15 cellular contexts compared by ENCODE assay signal in genomic region chr4:108533245-108533844, GRCh38.
DNase-seq lines count a peak whose midpoint lies in the region; ATAC-seq and FAIRE-seq lines count a peak whose summit lies in the region.
"Had no signal": no experiment of that assay in that cellular context is flagged by ENCODE, and none has a peak within 500 bp of the region (broad histone marks: within the 10 kb centered on the region; RNA-seq: fewer than 3 reads in every experiment).

No MANE protein-coding gene starts in this region.

- peaks cover 16 to 58% (median 21%) of the 10 kb centered on the region in 4 donors for H3K4me1 Mint-ChIP-seq in CD4-positive, CD25-positive, alpha-beta regulatory T cell

- no peak for ATAC-seq in CD4-positive, CD25-positive, alpha-beta regulatory T cell (ENCODE audit: low read depth in 2 of 2)
- ATAC-seq in left colon (peak; percentile 75), HG02973 (IDR thresholded peaks at IDR 0.05; ENCODE audit: unreplicated experiment) (no peak)
- ATAC-seq: GM12878 had no signal

- peaks cover 7% of the 10 kb centered on the region for H3K4me1 ChIP-seq in CD4-positive, CD25-positive, alpha-beta regulatory T cell (ENCODE audit: control insufficient read depth, insufficient read depth, low read length, poor library complexity, severe bottlenecking)

- H3K4me3 Mint-ChIP-seq in CD4-positive, CD25-positive, alpha-beta regulatory T cell: peak overlapping the region in 2 of 4 donors; percentile 7 to 60
- H3K4me3 Mint-ChIP-seq: B cell had no signal

- H3K9me3 Mint-ChIP-seq in CD4-positive, CD25-positive, alpha-beta regulatory T cell: peaks cover 0 to 3% (median 0%) of the 10 kb centered on the region in 7 donors

- H3K27ac ChIP-seq in CD4-positive, CD25-positive, alpha-beta regulatory T cell (ENCODE audit: insufficient read depth, low read length, poor library complexity, severe bottlenecking): no peak overlapping the region
- H3K27ac ChIP-seq: SJSA1 had no signal

- intact Hi-C loops in left colon (cut with DNase I, micrococcal nuclease): no loop called here

- H3K36me3 ChIP-seq in CD4-positive, CD25-positive, alpha-beta regulatory T cell (ENCODE audit: control insufficient read depth, insufficient read depth, low read length): no peaks in the 10 kb centered on the region
- H3K36me3 ChIP-seq: MG63, SJSA1 had no signal

- H3K27ac Mint-ChIP-seq in CD4-positive, CD25-positive, alpha-beta regulatory T cell: peak overlapping the region in 2 of 3 donors; percentile 33 to 50
- H3K27ac Mint-ChIP-seq: B cell had no signal

- no peaks in the 10 kb centered on the region for H3K36me3 Mint-ChIP-seq in CD4-positive, CD25-positive, alpha-beta regulatory T cell

- peak; percentile 58 for FAIRE-seq in GM19239 (lab: Jason Lieb, UNC)
- FAIRE-seq: endometrium, GM12878 had no signal

- no peaks in the 10 kb centered on the region for H3K9me3 ChIP-seq in CD4-positive, CD25-positive, alpha-beta regulatory T cell (ENCODE audit: control insufficient read depth in 2 of 2, low read length in 2 of 2)
- H3K9me3 ChIP-seq: MG63, SJSA1 had no signal

- H3K27me3 Mint-ChIP-seq in CD4-positive, CD25-positive, alpha-beta regulatory T cell: no peaks in the 10 kb centered on the region

- peak in 1 of 3 donors; percentile 4 for DNase-seq in CD4-positive, CD25-positive, alpha-beta regulatory T cell
- DNase-seq in GM19239 (ENCODE audit: insufficient read length, low spot score): no peak
- peak; percentile 16 for DNase-seq in UCSD-AML1 (lab: John Stamatoyannopoulos, UW; ENCODE audit: unreplicated experiment)
- no peak for DNase-seq in left colon
- no peak for DNase-seq in NCI-H128 (lab: John Stamatoyannopoulos, UW; ENCODE audit: unreplicated experiment)
- no peak for DNase-seq in stimulated activated CD4-positive, alpha-beta T cell treated with anti-CD3 and anti-CD28 coated beads, Interleukin-2, amount 100 ng/mL, for 48 hours
- DNase-seq in NCI-H2081 (lab: John Stamatoyannopoulos, UW): no peak
- DNase-seq: activated CD4-positive, CD25-positive, alpha-beta regulatory T cell treated with anti-CD3 and anti-CD28 coated beads, Interleukin-2, amount 50 U/mL, for 72 hours; MG63; stimulated activated CD4-positive, alpha-beta T cell treated with anti-CD3 and anti-CD28 coated beads, Interleukin-2, amount 100 ng/mL, for 24 hours had no signal

- H3K4me3 ChIP-seq in CD4-positive, CD25-positive, alpha-beta regulatory T cell (ENCODE audit: low read depth, low read length): no peak overlapping the region
- H3K4me3 ChIP-seq: GM12878, MG63, SJSA1 had no signal

- no peaks in the 10 kb centered on the region for H3K27me3 ChIP-seq in CD4-positive, CD25-positive, alpha-beta regulatory T cell (ENCODE audit: control insufficient read depth, insufficient read depth, low read length)
- H3K27me3 ChIP-seq: MG63, SJSA1 had no signal
